8 cellular contexts compared by ENCODE assay signal in the genomic region with DNA sequence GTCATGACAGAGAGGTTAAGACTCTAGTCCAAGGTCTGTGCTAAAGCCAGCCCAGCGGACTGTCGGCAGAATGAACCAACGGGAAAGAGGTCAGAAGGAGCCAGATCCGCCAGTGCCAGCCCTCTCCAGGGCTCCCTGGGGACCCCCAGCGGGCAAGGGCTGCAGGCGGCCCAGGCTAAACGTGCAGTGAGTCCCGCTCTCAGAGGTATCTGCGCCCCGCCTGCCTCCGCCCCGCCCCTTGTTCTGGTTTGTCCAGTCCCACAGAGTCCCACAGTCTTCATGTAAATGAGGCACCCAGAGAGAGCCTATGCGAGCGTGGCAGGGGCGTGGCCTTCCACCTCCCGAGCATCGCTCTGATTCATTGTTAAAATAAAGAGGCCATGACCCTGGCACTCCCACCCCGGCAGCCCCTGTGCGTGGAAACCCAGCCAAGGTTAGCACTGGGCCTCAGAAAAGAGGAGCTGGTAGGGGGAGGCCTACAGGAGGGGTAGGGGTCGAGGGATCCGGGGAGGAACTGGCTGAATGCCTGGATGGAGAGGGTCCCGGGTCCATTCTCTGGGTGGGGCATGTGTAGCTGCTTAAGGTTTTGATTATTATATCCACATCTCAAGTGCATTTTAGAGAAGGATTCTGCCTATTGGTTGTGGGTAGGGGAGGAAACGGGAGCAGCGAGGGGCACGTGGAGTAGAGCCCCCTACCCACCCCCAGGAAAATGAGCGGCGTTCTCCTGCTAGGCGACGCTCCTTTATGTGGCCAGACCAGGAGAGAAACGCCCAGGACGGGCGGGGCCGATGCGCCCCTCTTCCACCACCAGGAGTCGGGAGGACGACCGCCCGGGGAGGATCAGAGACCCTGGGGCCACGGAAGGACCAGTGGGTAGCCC. TPM values are rescaled to one million over a fixed set of nuclear protein-coding genes. Genes with fewer than 3 reads are reported as not detected.
A peak's percentile ranks its signal among the peaks of the same experiment; 100 is the strongest.
DNase-seq lines count a peak whose midpoint lies in the region; ATAC-seq and TF ChIP-seq lines count a peak whose summit lies in the region.

A gene with protein sequence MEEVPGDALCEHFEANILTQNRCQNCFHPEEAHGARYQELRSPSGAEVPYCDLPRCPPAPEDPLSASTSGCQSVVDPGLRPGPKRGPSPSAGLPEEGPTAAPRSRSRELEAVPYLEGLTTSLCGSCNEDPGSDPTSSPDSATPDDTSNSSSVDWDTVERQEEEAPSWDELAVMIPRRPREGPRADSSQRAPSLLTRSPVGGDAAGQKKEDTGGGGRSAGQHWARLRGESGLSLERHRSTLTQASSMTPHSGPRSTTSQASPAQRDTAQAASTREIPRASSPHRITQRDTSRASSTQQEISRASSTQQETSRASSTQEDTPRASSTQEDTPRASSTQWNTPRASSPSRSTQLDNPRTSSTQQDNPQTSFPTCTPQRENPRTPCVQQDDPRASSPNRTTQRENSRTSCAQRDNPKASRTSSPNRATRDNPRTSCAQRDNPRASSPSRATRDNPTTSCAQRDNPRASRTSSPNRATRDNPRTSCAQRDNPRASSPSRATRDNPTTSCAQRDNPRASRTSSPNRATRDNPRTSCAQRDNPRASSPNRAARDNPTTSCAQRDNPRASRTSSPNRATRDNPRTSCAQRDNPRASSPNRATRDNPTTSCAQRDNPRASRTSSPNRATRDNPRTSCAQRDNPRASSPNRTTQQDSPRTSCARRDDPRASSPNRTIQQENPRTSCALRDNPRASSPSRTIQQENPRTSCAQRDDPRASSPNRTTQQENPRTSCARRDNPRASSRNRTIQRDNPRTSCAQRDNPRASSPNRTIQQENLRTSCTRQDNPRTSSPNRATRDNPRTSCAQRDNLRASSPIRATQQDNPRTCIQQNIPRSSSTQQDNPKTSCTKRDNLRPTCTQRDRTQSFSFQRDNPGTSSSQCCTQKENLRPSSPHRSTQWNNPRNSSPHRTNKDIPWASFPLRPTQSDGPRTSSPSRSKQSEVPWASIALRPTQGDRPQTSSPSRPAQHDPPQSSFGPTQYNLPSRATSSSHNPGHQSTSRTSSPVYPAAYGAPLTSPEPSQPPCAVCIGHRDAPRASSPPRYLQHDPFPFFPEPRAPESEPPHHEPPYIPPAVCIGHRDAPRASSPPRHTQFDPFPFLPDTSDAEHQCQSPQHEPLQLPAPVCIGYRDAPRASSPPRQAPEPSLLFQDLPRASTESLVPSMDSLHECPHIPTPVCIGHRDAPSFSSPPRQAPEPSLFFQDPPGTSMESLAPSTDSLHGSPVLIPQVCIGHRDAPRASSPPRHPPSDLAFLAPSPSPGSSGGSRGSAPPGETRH (N-terminal part only) (plus strand): TSS at position 392 of the 883 bp plus-strand sequence. CDS start 4,318 bp downstream, outside the sequence.

- peak within 1 kb of the TSS; percentile 33 for H3K27ac Mint-ChIP-seq in Calu3 (ENCODE audit: unreplicated experiment)

- H3K4me3 ChIP-seq in NB4 (ENCODE audit: low read depth, low read length): no peak within 1 kb of the TSS

- H3K4me1 Mint-ChIP-seq in Calu3 (ENCODE audit: low read depth, unreplicated experiment): no peaks in the 10 kb centered on the region

- peak; percentile 91 for ATAC-seq in GM21825 (IDR thresholded peaks at IDR 0.05; ENCODE audit: unreplicated experiment)
- peak; percentile 99 for ATAC-seq in left ventricle myocardium superior

- peak; percentile 47 for TF ChIP-seq CTCF in Calu3 (IDR thresholded peaks at IDR 0.05; ENCODE audit: unreplicated experiment)
- TF ChIP-seq CTCF in NB4 (IDR thresholded peaks at IDR 0.05; ENCODE audit: low read depth, low read length): peak; percentile 21

- CTCF ChIA-PET in Calu3 (lab: Charles Lee): interaction anchor here (0.7 to 1.2 kb wide), 4 partner anchors 11 to 89 kb away, joined by 3 to 4 read pairs (median 3); a partner anchor contains a TSS

- no peaks in the 10 kb centered on the region for H3K27me3 Mint-ChIP-seq in Calu3 (ENCODE audit: unreplicated experiment)

- no peak for TF ChIP-seq POLR2A in NB4 (IDR thresholded peaks at IDR 0.05; ENCODE audit: extremely low read depth, insufficient read length)

- peaks cover 22% of the 10 kb centered on the region for H3K36me3 Mint-ChIP-seq in Calu3 (ENCODE audit: insufficient read depth, unreplicated experiment)

- peak; percentile 88 for DNase-seq in Calu3
- DNase-seq in NB4 (ENCODE audit: low read depth): peak; percentile 99
- DNase-seq in T-helper 22 cell (ENCODE audit: low read depth): peak; percentile 76
- DNase-seq in amygdala (lab: John Stamatoyannopoulos, UW): peak in 53 of 56 donors; percentile 9 to 95 (median 70)
- peak; percentile 96 for DNase-seq in left ventricle myocardium superior
- DNase-seq in pulmonary artery endothelial cell (ENCODE audit: low read depth, low spot score): peak; percentile 78
- peak; percentile 93 for DNase-seq in ureter (ENCODE audit: low spot score)

- no TSS peak for BruUV-seq in Calu3 (replicated peaks; lab: Mats Ljungman, UMichigan)

- peak within 1 kb of the TSS; percentile 9 for H3K4me3 Mint-ChIP-seq in Calu3 (ENCODE audit: low read depth, unreplicated experiment)

- H3K9me3 Mint-ChIP-seq in Calu3 (ENCODE audit: low read depth, unreplicated experiment): no peaks in the 10 kb centered on the region

- intact Hi-C loops in Calu3 (cut with micrococcal nuclease; ENCODE audit: unreplicated experiment): loop anchor here (5.0 kb wide), 1 partner anchor 35 kb away; no protein-coding TSS in a partner anchor
- intact Hi-C loops in left ventricle myocardium superior (cut with micrococcal nuclease): loop anchor here (10.0 kb wide), 1 partner anchor 52 kb away; no protein-coding TSS in a partner anchor

RNA-seq across cellular contexts. Expression of the gene that starts here (rescaled TPM):
- total RNA-seq in Calu3 (2022) (85.3 and 86.5 TPM in 2 replicates), left ventricle myocardium superior (82.7 TPM), pulmonary artery endothelial cell (105 and 115 TPM in 2 replicates), ureter (108 TPM)
